2 cellular contexts compared by ENCODE assay signal in the genomic region with DNA sequence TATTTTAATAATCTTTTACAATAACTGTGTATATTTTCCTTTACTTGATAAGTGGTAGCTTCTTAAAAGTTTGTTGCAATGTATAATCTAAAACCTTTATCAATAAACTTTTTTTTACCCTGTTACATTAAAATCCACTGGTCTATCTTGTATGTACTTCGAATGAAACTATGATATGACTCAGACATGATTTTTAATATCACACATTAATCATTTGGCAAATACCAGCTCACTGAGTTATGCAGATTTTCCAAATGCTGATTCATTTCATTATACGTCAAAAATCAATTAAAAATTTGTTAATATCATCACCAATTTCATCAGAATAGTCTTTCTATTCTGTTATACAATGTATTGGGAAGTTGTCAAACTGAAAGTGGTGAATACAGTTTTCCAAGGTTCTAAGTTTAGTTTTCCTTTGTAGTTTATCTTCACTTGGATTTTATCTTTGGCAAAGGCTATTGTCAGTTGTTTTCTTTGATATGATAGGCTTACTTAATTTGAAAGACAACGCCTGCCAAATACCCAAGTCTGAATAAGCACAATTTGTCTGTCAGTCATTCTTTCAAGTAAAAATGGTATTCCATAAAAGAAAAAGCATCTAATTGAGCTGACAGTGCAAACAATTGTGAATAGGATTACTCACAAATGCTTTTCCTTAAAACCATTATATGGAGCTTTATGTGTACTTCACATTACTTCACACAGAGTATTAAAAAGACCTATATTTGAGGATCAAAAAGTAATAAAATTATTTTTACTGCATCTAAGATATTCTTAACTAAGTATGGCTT.
A peak's percentile ranks its signal among the peaks of the same experiment; 100 is the strongest.
TF ChIP-seq lines count a peak whose summit lies in the region.

No MANE protein-coding gene starts in this region.

TF ChIP-seq in A549, 52 proteins besides CTCF, POLR2A, EP300 and RAD21:
- TF ChIP-seq, protein P1, sequence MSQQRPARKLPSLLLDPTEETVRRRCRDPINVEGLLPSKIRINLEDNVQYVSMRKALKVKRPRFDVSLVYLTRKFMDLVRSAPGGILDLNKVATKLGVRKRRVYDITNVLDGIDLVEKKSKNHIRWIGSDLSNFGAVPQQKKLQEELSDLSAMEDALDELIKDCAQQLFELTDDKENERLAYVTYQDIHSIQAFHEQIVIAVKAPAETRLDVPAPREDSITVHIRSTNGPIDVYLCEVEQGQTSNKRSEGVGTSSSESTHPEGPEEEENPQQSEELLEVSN (IDR thresholded peaks at IDR 0.05; ENCODE audit: borderline replicate concordance, low read depth): no peak
- TF ChIP-seq GATA3 (IDR thresholded peaks at IDR 0.05; ENCODE audit: borderline replicate concordance) (no peak), MAFK (IDR thresholded peaks at IDR 0.05; ENCODE audit: partially characterized antibody) (peak; percentile 75), CHD4 (IDR thresholded peaks at IDR 0.05; ENCODE audit: borderline replicate concordance) (no peak), HOXA7 (CRISPR knock-in tag; IDR thresholded peaks at IDR 0.05) (no peak), EHF (CRISPR knock-in tag; IDR thresholded peaks at IDR 0.05) (no peak), FOXS1 (CRISPR knock-in tag; IDR thresholded peaks at IDR 0.05) (no peak), HOXB13 (CRISPR knock-in tag; IDR thresholded peaks at IDR 0.05; ENCODE audit: low read depth) (no peak), BHLHE40 (IDR thresholded peaks at IDR 0.05; ENCODE audit: low read depth, low read length) (no peak), ESRRA (IDR thresholded peaks at IDR 0.05; ENCODE audit: borderline replicate concordance, low read length) (no peak), RFX5 (IDR thresholded peaks at IDR 0.05) (no peak), TP53 (CRISPR knock-in tag; IDR thresholded peaks at IDR 0.05) (no peak), FOSL2 (IDR thresholded peaks at IDR 0.05) (no peak), FOSL2 (CRISPR knock-in tag; IDR thresholded peaks at IDR 0.05) (peak; percentile 63), JUNB (IDR thresholded peaks at IDR 0.05) (peak; percentile 31; the same call in 1 of the 2 replicates), TFCP2L1 (CRISPR knock-in tag; IDR thresholded peaks at IDR 0.05) (no peak), SMC3 (IDR thresholded peaks at IDR 0.05) (no peak), SREBF2 (IDR thresholded peaks at IDR 0.05) (no peak), HEYL (CRISPR knock-in tag; IDR thresholded peaks at IDR 0.05) (no peak), ZNF302 (CRISPR knock-in tag; IDR thresholded peaks at IDR 0.05) (no peak), ZSCAN20 (CRISPR knock-in tag; IDR thresholded peaks at IDR 0.05) (no peak), HDAC2 (IDR thresholded peaks at IDR 0.05) (no peak)
- TF ChIP-seq, protein P2, sequence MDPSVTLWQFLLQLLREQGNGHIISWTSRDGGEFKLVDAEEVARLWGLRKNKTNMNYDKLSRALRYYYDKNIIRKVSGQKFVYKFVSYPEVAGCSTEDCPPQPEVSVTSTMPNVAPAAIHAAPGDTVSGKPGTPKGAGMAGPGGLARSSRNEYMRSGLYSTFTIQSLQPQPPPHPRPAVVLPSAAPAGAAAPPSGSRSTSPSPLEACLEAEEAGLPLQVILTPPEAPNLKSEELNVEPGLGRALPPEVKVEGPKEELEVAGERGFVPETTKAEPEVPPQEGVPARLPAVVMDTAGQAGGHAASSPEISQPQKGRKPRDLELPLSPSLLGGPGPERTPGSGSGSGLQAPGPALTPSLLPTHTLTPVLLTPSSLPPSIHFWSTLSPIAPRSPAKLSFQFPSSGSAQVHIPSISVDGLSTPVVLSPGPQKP (IDR thresholded peaks at IDR 0.05; ENCODE audit: low read depth, low read length): no peak
- TF ChIP-seq, protein P3, sequence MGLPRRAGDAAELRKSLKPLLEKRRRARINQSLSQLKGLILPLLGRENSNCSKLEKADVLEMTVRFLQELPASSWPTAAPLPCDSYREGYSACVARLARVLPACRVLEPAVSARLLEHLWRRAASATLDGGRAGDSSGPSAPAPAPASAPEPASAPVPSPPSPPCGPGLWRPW (IDR thresholded peaks at IDR 0.05): no peak
- TF ChIP-seq, protein P4, sequence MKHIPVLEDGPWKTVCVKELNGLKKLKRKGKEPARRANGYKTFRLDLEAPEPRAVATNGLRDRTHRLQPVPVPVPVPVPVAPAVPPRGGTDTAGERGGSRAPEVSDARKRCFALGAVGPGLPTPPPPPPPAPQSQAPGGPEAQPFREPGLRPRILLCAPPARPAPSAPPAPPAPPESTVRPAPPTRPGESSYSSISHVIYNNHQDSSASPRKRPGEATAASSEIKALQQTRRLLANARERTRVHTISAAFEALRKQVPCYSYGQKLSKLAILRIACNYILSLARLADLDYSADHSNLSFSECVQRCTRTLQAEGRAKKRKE (CRISPR knock-in tag; IDR thresholded peaks at IDR 0.05; ENCODE audit: low read depth): no peak

TF ChIP-seq in GM23338, 12 proteins besides CTCF, POLR2A, EP300 and RAD21 (continued from another document):
- TF ChIP-seq, protein P5, sequence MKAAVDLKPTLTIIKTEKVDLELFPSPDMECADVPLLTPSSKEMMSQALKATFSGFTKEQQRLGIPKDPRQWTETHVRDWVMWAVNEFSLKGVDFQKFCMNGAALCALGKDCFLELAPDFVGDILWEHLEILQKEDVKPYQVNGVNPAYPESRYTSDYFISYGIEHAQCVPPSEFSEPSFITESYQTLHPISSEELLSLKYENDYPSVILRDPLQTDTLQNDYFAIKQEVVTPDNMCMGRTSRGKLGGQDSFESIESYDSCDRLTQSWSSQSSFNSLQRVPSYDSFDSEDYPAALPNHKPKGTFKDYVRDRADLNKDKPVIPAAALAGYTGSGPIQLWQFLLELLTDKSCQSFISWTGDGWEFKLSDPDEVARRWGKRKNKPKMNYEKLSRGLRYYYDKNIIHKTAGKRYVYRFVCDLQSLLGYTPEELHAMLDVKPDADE (IDR thresholded peaks at IDR 0.05): no peak
- no peak for TF ChIP-seq JUNB (IDR thresholded peaks at IDR 0.05; ENCODE audit: unreplicated experiment)
- no peak for TF ChIP-seq ZNF114 (CRISPR knock-in tag; IDR thresholded peaks at IDR 0.05)
- no peak for TF ChIP-seq CREB1 (CRISPR knock-in tag; IDR thresholded peaks at IDR 0.05; ENCODE audit: low read depth)
- TF ChIP-seq STAT1 (IDR thresholded peaks at IDR 0.05; ENCODE audit: unreplicated experiment): no peak
- no peak for TF ChIP-seq POLR2AphosphoS5 (IDR thresholded peaks at IDR 0.05; ENCODE audit: low read depth)
